Comparison of ENCODE assay signal across 19 cellular contexts in genomic region chr7:74225400-74225799, GRCh38. TPM values are rescaled to one million over a fixed set of nuclear protein-coding genes. Genes with fewer than 3 reads are reported as not detected.
DNase-seq lines count a peak whose midpoint lies in the region; ATAC-seq, FAIRE-seq and TF ChIP-seq lines count a peak whose summit lies in the region.
"Had no signal": no experiment of that assay in that cellular context is flagged by ENCODE, and none has a peak within 500 bp of the region (broad histone marks: within the 10 kb centered on the region; RNA-seq: fewer than 3 reads in every experiment).

No MANE protein-coding gene starts in this region.

- peak; percentile 53 for TF ChIP-seq POLR2A in GM12878 (IDR thresholded peaks at IDR 0.05; ENCODE audit: low read depth, low read length)

- no peak for TF ChIP-seq CTCF in DND-41 (IDR thresholded peaks at IDR 0.05; ENCODE audit: borderline replicate concordance, extremely low read depth, low read length, poor library complexity, severe bottlenecking)
- no peak for TF ChIP-seq CTCF in HL-60 (IDR thresholded peaks at IDR 0.05; ENCODE audit: insufficient read depth, low read length)
- TF ChIP-seq CTCF in GM12878 (IDR thresholded peaks at IDR 0.05 in 2 of 3, conservative IDR thresholded peaks at IDR 0.05 in 1 of 3; ENCODE audit: control insufficient read depth in 2 of 3, extremely low read depth in 1 of 3, insufficient read depth in 1 of 3, low read depth in 3 of 3, low read length in 3 of 3), result no peak

- H3K9ac ChIP-seq in DND-41 (ENCODE audit: low read depth, low read length) (no peak overlapping the region), GM12878 (ENCODE audit: control insufficient read depth, insufficient read depth, low read length) (no peak overlapping the region)

- CTCF ChIA-PET in GM12878 (lab: Yijun Ruan, JAX), result no interaction called here

- H4K20me1 ChIP-seq in DND-41 (ENCODE audit: insufficient read depth, low read length), result no peaks in the 10 kb centered on the region
- no peaks in the 10 kb centered on the region for H4K20me1 ChIP-seq in GM12878 (ENCODE audit: control insufficient read depth, insufficient read depth)

- H3K27ac ChIP-seq in DND-41 (ENCODE audit: low read length) (peak overlapping the region; percentile 54; the same call in 1 of the 2 replicates), HL-60 (replicated peaks) (peak overlapping the region; percentile 76), GM12878 (ENCODE audit: control insufficient read depth, insufficient read depth) (no peak overlapping the region)
- H3K27ac ChIP-seq: SJSA1 had no signal

- H3K4me1 ChIP-seq in DND-41 (ENCODE audit: insufficient read depth, low read length), result peaks cover 13% of the 10 kb centered on the region
- H3K4me1 ChIP-seq in GM12878 (ENCODE audit: control insufficient read depth, insufficient read depth, low read length), result peaks cover 25% of the 10 kb centered on the region
- H3K4me1 ChIP-seq: BE2C, SJSA1 had no signal

- RAD21 ChIA-PET in GM12878 (lab: Charles Lee; ENCODE audit: unreplicated experiment), result no interaction called here

- SMC1A ChIA-PET in GM12878 (lab: Charles Lee; ENCODE audit: uncharacterized antibody, unreplicated experiment), result no interaction called here

- FAIRE-seq in GM12878 (lab: Jason Lieb, UNC), result no peak
- FAIRE-seq: GM18507, GM19239 had no signal

- H3K27me3 ChIP-seq in DND-41 (ENCODE audit: insufficient read depth, low read length, poor library complexity) (no peaks in the 10 kb centered on the region), HL-60 (ENCODE audit: insufficient read depth, poor library complexity, severe bottlenecking) (no peaks in the 10 kb centered on the region), GM12878 (replicated peaks in 1 of 2; ENCODE audit: control insufficient read depth in 2 of 2, insufficient read depth in 2 of 2, low read length in 1 of 2) (no peaks in the 10 kb centered on the region)
- H3K27me3 ChIP-seq: BE2C, SJSA1 had no signal

- ATAC-seq in DND-41 (ENCODE audit: insufficient read depth, low read depth) (no peak), GM12878 (no peak)
- no peak for ATAC-seq in activated CD4-positive, CD25-positive, alpha-beta regulatory T cell treated with anti-CD3 and anti-CD28 coated beads, Interleukin-2, amount 50 U/mL, for 24 hours
- ATAC-seq: HCT116 had no signal

- POLR2A ChIA-PET in GM12878 (lab: Charles Lee), result no interaction called here

- H2AFZ ChIP-seq in DND-41 (ENCODE audit: low read depth, low read length) (no peak overlapping the region), GM12878 (ENCODE audit: control insufficient read depth, low read depth, low read length) (no peak overlapping the region)

- no peak for TF ChIP-seq RAD21 in GM12878 (IDR thresholded peaks at IDR 0.05; ENCODE audit: insufficient read depth, low read depth, low read length)

- DNase-seq in AG20443 (ENCODE audit: low spot score) (peak; percentile 4), DND-41 (no peak), HL-60 (ENCODE audit: low read depth in 1 of 2, low spot score in 1 of 2) (peak in 1 of 2 experiments; percentile 90), GM12878 (ENCODE audit: low read depth, low spot score) (no peak), NCI-H69 (lab: John Stamatoyannopoulos, UW) (no peak), A172 (ENCODE audit: low spot score) (no peak), SK-N-DZ (ENCODE audit: low spot score) (no peak)
- DNase-seq: BE2C, KBM-7, NCI-H1417, NCI-H1930, NCI-H2171, NCI-H446 treated with DMSO at 0.1 percent for 48 hours, NCI-H774 had no signal

- in situ Hi-C loops in GM12878 (cut with MboI), result no loop called here

- H3K4me2 ChIP-seq in DND-41 (ENCODE audit: insufficient read depth, low read length) (no peak overlapping the region), GM12878 (ENCODE audit: control insufficient read depth, insufficient read depth) (no peak overlapping the region)

- H3K4me3 ChIP-seq in DND-41 (ENCODE audit: low read depth in 1 of 2, low read length in 2 of 2) (no peak overlapping the region), HL-60 (replicated peaks; ENCODE audit: insufficient read depth, low read length) (no peak overlapping the region), GM12878 (no peak overlapping the region)
- H3K4me3 ChIP-seq: SJSA1 had no signal

- H3K79me2 ChIP-seq in DND-41 (ENCODE audit: insufficient read depth, low read length) (no peaks in the 10 kb centered on the region), GM12878 (ENCODE audit: control insufficient read depth, insufficient read depth, low read length) (no peaks in the 10 kb centered on the region; the same call in 1 of the 2 replicates)

- 82% methylated on average over 12 of the region's 12 CpGs for WGBS in GM12878 (ENCODE audit: insufficient coverage, insufficient replicate concordance, low lambda C conversion rate, missing lambda C conversion rate)

- TSS peak; percentile 30 for BruUV-seq in GM12878 (replicated peaks; lab: Mats Ljungman, UMichigan)

- TF ChIP-seq EP300 in GM12878 (IDR thresholded peaks at IDR 0.05; ENCODE audit: borderline replicate concordance in 1 of 2, control insufficient read depth in 1 of 2, low read depth in 2 of 2, low read length in 2 of 2), result no peak

- intact Hi-C loops in GM12878 (cut with micrococcal nuclease; ENCODE audit: unreplicated experiment), result no loop called here

- no peaks in the 10 kb centered on the region for H3K9me3 ChIP-seq in DND-41 (ENCODE audit: insufficient read depth, low read length, severe bottlenecking)
- H3K9me3 ChIP-seq in GM12878 (replicated peaks; ENCODE audit: control insufficient read depth, insufficient read depth, low read length), result no peaks in the 10 kb centered on the region; the same call in 2 of the 3 replicates
- H3K9me3 ChIP-seq: BE2C, SJSA1 had no signal

- H3K36me3 ChIP-seq in DND-41 (ENCODE audit: insufficient read depth, low read length), result peaks cover 52% of the 10 kb centered on the region
- H3K36me3 ChIP-seq in GM12878 (ENCODE audit: control insufficient read depth in 2 of 2, insufficient read depth in 2 of 2, low read length in 1 of 2), result peaks cover 27 to 32% of the 10 kb centered on the region in 2 experiments

RNA-seq across cellular contexts. Expression of gene LAT2, which starts 15.6 kb away (rescaled TPM):
- 220 and 226 TPM in 2 replicates for total RNA-seq in GM12878 (2013; cell fraction: nucleolus; rRNA removed)
- 205 and 218 TPM in 2 replicates for total RNA-seq in GM12878 (2014; rRNA removed)
- 162 and 166 TPM in 2 replicates for total RNA-seq in GM12878 (2014; rRNA removed; fragmentation: Illumina TruSeq; extraction: Trizol)
- total RNA-seq in GM12878 (2021), result 217 TPM in 2 replicates
- polyA plus RNA-seq in GM12878 (2011; ENCODE audit: low read depth), result 90.0 TPM
- 124 and 153 TPM in 2 replicates for polyA plus RNA-seq in GM12878 (2011; rRNA removed)
- 144 and 171 TPM in 2 replicates for polyA plus RNA-seq in GM12878 (2011; cell fraction: cytosol; rRNA removed)
- polyA plus RNA-seq in GM12878 (2011; cell fraction: nucleus; rRNA removed), result 154 and 158 TPM in 2 replicates
- 148 and 154 TPM in 2 replicates for polyA plus RNA-seq in GM12878 (2012)
- polyA plus RNA-seq in GM12878 (2014; fragmentation: Illumina TruSeq; extraction: Trizol), result 104 and 177 TPM in 2 replicates
- 10 to 100 TPM; 33.4 to 48.7 TPM for polyA plus RNA-seq in GM12878 (2014; fragmentation: Nextera tagmentation; extraction: Ambion mirVana)
- 242 and 276 TPM in 2 replicates for polyA plus RNA-seq in GM12878 (2014; rRNA removed)
- polyA plus RNA-seq in GM12878 (2016; fragmentation: Nextera tagmentation; extraction: Ambion mirVana), result 100 to 1,000 TPM; 195 to 218 TPM
- 76.4 and 144 TPM in 2 replicates for polyA minus RNA-seq in GM12878 (2011; rRNA and poly(A)+ RNA removed)
- 40.3 and 41.0 TPM in 2 replicates for polyA minus RNA-seq in GM12878 (2011; cell fraction: cytosol; rRNA and poly(A)+ RNA removed)
- 59.7 and 105 TPM in 2 replicates for polyA minus RNA-seq in GM12878 (2011; cell fraction: nucleus; rRNA and poly(A)+ RNA removed)
- 0.84 and 3.3 TPM in 2 replicates for total RNA-seq in A172 (2014; rRNA removed; shearing (Covaris generic))
- 0.22 and 3.7 TPM in 2 replicates for polyA plus RNA-seq in SK-N-DZ (2014; cell fraction: cytosol; rRNA removed)
- polyA plus RNA-seq in SK-N-DZ (2014; cell fraction: nucleus; rRNA removed), result 1.9 and 2.2 TPM in 2 replicates

RNA-seq across cellular contexts. Expression of gene RFC2, which starts 28.8 kb away (rescaled TPM):
- 17.6 and 17.8 TPM in 2 replicates for total RNA-seq in GM12878 (2013; cell fraction: nucleolus; rRNA removed)
- total RNA-seq in GM12878 (2014; rRNA removed), result 95.3 and 95.8 TPM in 2 replicates
- 87.5 and 91.9 TPM in 2 replicates for total RNA-seq in GM12878 (2014; rRNA removed; fragmentation: Illumina TruSeq; extraction: Trizol)
- total RNA-seq in GM12878 (2021), result 73.3 and 73.5 TPM in 2 replicates
- polyA plus RNA-seq in GM12878 (2011; ENCODE audit: low read depth), result 29.8 TPM
- 47.0 and 69.3 TPM in 2 replicates for polyA plus RNA-seq in GM12878 (2011; rRNA removed)
- polyA plus RNA-seq in GM12878 (2011; cell fraction: cytosol; rRNA removed), result 67.8 and 85.5 TPM in 2 replicates
- 18.8 and 27.6 TPM in 2 replicates for polyA plus RNA-seq in GM12878 (2011; cell fraction: nucleus; rRNA removed)
- polyA plus RNA-seq in GM12878 (2012), result 37.5 and 41.6 TPM in 2 replicates
- 108 and 121 TPM in 2 replicates for polyA plus RNA-seq in GM12878 (2014; fragmentation: Illumina TruSeq; extraction: Trizol)
- polyA plus RNA-seq in GM12878 (2014; fragmentation: Nextera tagmentation; extraction: Ambion mirVana), result 10 to 100 TPM; 25.8 to 45.2 TPM
- polyA plus RNA-seq in GM12878 (2014; rRNA removed), result 89.9 and 92.7 TPM in 2 replicates
- polyA plus RNA-seq in GM12878 (2016; fragmentation: Nextera tagmentation; extraction: Ambion mirVana), result 100 to 1,000 TPM; 135 to 145 TPM
- polyA minus RNA-seq in GM12878 (2011; rRNA and poly(A)+ RNA removed), result 85.6 and 92.8 TPM in 2 replicates
- polyA minus RNA-seq in GM12878 (2011; cell fraction: cytosol; rRNA and poly(A)+ RNA removed), result 34.7 and 43.0 TPM in 2 replicates
- 12.7 and 23.5 TPM in 2 replicates for polyA minus RNA-seq in GM12878 (2011; cell fraction: nucleus; rRNA and poly(A)+ RNA removed)
- 99.1 and 138 TPM in 2 replicates for total RNA-seq in A172 (2014; rRNA removed; shearing (Covaris generic))
- polyA plus RNA-seq in SK-N-DZ (2014; cell fraction: cytosol; rRNA removed), result 101 and 124 TPM in 2 replicates
- 33.7 and 34.4 TPM in 2 replicates for polyA plus RNA-seq in SK-N-DZ (2014; cell fraction: nucleus; rRNA removed)

RNA-seq across cellular contexts. Expression of gene EIF4H, which starts 51.2 kb away (rescaled TPM):
- 153 and 162 TPM in 2 replicates for total RNA-seq in GM12878 (2013; cell fraction: nucleolus; rRNA removed)
- 255 and 283 TPM in 2 replicates for total RNA-seq in GM12878 (2014; rRNA removed)
- 241 and 253 TPM in 2 replicates for total RNA-seq in GM12878 (2014; rRNA removed; fragmentation: Illumina TruSeq; extraction: Trizol)
- total RNA-seq in GM12878 (2021), result 320 and 334 TPM in 2 replicates
- polyA plus RNA-seq in GM12878 (2011; ENCODE audit: low read depth), result 149 TPM
- polyA plus RNA-seq in GM12878 (2011; rRNA removed), result 402 and 443 TPM in 2 replicates
- polyA plus RNA-seq in GM12878 (2011; cell fraction: cytosol; rRNA removed), result 430 and 438 TPM in 2 replicates
- 255 and 292 TPM in 2 replicates for polyA plus RNA-seq in GM12878 (2011; cell fraction: nucleus; rRNA removed)
- polyA plus RNA-seq in GM12878 (2012), result 267 and 268 TPM in 2 replicates
- 162 and 253 TPM in 2 replicates for polyA plus RNA-seq in GM12878 (2014; fragmentation: Illumina TruSeq; extraction: Trizol)
- polyA plus RNA-seq in GM12878 (2014; fragmentation: Nextera tagmentation; extraction: Ambion mirVana), result 10 to 100 TPM in 1 of 2 experiments, 1 to 10 TPM in 1; 9.9 to 23.8 TPM
- polyA plus RNA-seq in GM12878 (2014; rRNA removed), result 330 and 336 TPM in 2 replicates
- 100 to 1,000 TPM; 262 to 286 TPM for polyA plus RNA-seq in GM12878 (2016; fragmentation: Nextera tagmentation; extraction: Ambion mirVana)
- 256 and 304 TPM in 2 replicates for polyA minus RNA-seq in GM12878 (2011; rRNA and poly(A)+ RNA removed)
- 121 and 139 TPM in 2 replicates for polyA minus RNA-seq in GM12878 (2011; cell fraction: cytosol; rRNA and poly(A)+ RNA removed)
- polyA minus RNA-seq in GM12878 (2011; cell fraction: nucleus; rRNA and poly(A)+ RNA removed), result 67.6 and 79.7 TPM in 2 replicates
- total RNA-seq in A172 (2014; rRNA removed; shearing (Covaris generic)), result 457 and 480 TPM in 2 replicates
- polyA plus RNA-seq in SK-N-DZ (2014; cell fraction: cytosol; rRNA removed), result 247 and 268 TPM in 2 replicates
- polyA plus RNA-seq in SK-N-DZ (2014; cell fraction: nucleus; rRNA removed), result 125 and 132 TPM in 2 replicates

Comparison
In these comparisons a context has a peak if more than half of its experiments do, and no peak if none do; other contexts are left out.
1. RNA of gene LAT2, which starts 15.6 kb away (total RNA-seq): 162 to 226 TPM in GM12878; 0.84 to 3.3 TPM in A172; every median in the first group is over 10 times any median in the second.